ENCODE assay signal across 8 cellular contexts in the genomic region with DNA sequence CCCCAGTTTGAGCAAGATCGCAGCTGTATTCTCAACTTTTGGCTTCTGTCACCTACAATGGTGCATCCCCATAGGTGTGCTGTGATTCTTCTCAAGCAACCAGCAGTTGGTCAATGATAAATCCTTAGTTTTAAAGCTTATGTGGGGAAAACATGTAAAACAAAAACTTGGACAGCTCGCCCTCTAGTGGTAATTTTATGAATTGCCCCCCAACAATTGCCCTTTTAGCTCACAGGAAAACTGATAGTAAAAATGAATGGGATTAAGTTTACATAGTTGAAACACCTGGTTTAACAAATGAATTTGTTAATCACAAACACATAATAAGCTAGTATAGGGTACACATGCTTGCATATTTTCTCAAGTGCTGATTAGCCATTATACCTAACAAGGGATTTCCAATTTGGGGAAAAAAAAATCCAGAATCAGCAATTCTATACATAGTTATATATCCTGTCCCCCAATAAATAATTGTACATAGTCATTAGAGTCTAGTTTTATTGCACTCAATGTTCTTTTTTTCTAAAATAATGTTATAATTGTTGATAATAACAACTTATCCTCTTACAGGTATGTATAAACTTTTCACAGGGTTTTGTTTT. TPM values are rescaled to one million over a fixed set of nuclear protein-coding genes. Genes with fewer than 3 reads are reported as not detected.
A peak's percentile ranks its signal among the peaks of the same experiment; 100 is the strongest.
DNase-seq lines count a peak whose midpoint lies in the region; ATAC-seq and TF ChIP-seq lines count a peak whose summit lies in the region.

No MANE protein-coding gene starts in this region.

- H3K27ac Mint-ChIP-seq in activated T-cell treated with anti-CD3 and anti-CD28 coated beads, Interleukin-2, amount 50 U/mL, for 24 hours, result no peak overlapping the region

- intact Hi-C loops in OCI-LY7 (cut with micrococcal nuclease; ENCODE audit: unreplicated experiment) (no loop called here), esophagus squamous epithelium (cut with DNase I) (no loop called here)

- WGBS in esophagus squamous epithelium, 2 donors, result 0 to 14% methylated on average over 2 of the region's 2 CpGs
- no CpG with 5 or more reads among the region's 2 CpGs for WGBS in trophoblast cell (ENCODE audit: extremely low coverage, insufficient coverage, insufficient read length)

- no peak overlapping the region for H3K9ac ChIP-seq in trophoblast cell (ENCODE audit: low read length)

- no peak overlapping the region for H2BK5ac ChIP-seq in trophoblast cell (ENCODE audit: low read depth, low read length, poor library complexity)

- H3K79me2 ChIP-seq in OCI-LY7 (ENCODE audit: insufficient read depth, low read depth, low read length), result no peaks in the 10 kb centered on the region
- H3K79me2 ChIP-seq in trophoblast cell (ENCODE audit: control insufficient read depth, insufficient read depth, low read length, poor library complexity), result no peaks in the 10 kb centered on the region

- H2AFZ ChIP-seq in OCI-LY7 (ENCODE audit: low read length) (no peak overlapping the region), trophoblast cell (ENCODE audit: insufficient read depth, low read length, poor library complexity) (no peak overlapping the region)

- no peaks in the 10 kb centered on the region for H3K9me3 Mint-ChIP-seq in activated T-cell treated with anti-CD3 and anti-CD28 coated beads, Interleukin-2, amount 50 U/mL, for 24 hours

- no TSS peak for BruUV-seq in OCI-LY7 (replicated peaks; lab: Mats Ljungman, UMichigan)

- H3K27ac ChIP-seq in OCI-LY7 (ENCODE audit: low read depth, low read length, poor library complexity, severe bottlenecking), result no peak overlapping the region
- no peak overlapping the region for H3K27ac ChIP-seq in esophagus squamous epithelium
- no peak overlapping the region for H3K27ac ChIP-seq in trophoblast cell (ENCODE audit: low read depth, low read length)

- H3K27me3 ChIP-seq in esophagus squamous epithelium (peaks cover 0 to 4% (median 0%) of the 10 kb centered on the region in 4 donors), trophoblast cell (ENCODE audit: insufficient read depth, low read length) (no peaks in the 10 kb centered on the region)

- no peaks in the 10 kb centered on the region for H4K20me1 ChIP-seq in OCI-LY7 (ENCODE audit: insufficient read depth, low read length)

- H3K4me3 Mint-ChIP-seq in activated T-cell treated with anti-CD3 and anti-CD28 coated beads, Interleukin-2, amount 50 U/mL, for 24 hours, result no peak overlapping the region

- H3K4me2 ChIP-seq in OCI-LY7 (ENCODE audit: low read length) (no peak overlapping the region), trophoblast cell (ENCODE audit: low read length) (no peak overlapping the region)

- H3K79me1 ChIP-seq in trophoblast cell (ENCODE audit: low read length), result no peaks in the 10 kb centered on the region

- H4K8ac ChIP-seq in trophoblast cell (ENCODE audit: low read depth, low read length), result no peak overlapping the region

- H3K9me3 ChIP-seq in OCI-LY7 (ENCODE audit: low read length) (no peaks in the 10 kb centered on the region), esophagus squamous epithelium (no peaks in the 10 kb centered on the region), trophoblast cell (ENCODE audit: insufficient read depth, low read depth, low read length) (no peaks in the 10 kb centered on the region)

- DNase-seq in AG20443 (ENCODE audit: low spot score), result peak; percentile 6
- no peak for DNase-seq in GM12864 (ENCODE audit: low read depth)
- peak; percentile 9 for DNase-seq in OCI-LY7 (ENCODE audit: low spot score)
- no peak for DNase-seq in esophagus squamous epithelium (lab: John Stamatoyannopoulos, UW)
- DNase-seq in trophoblast cell, result peak; percentile 40 to 69
- no peak for DNase-seq in NCI-H2029 treated with DMSO at 0.1 percent for 48 hours (lab: John Stamatoyannopoulos, UW)
- DNase-seq in activated T-cell treated with anti-CD3 and anti-CD28 coated beads, Interleukin-2, amount 50 U/mL, for 24 hours, result no peak

- no peak overlapping the region for H4K12ac ChIP-seq in trophoblast cell (ENCODE audit: low read depth, low read length)

- H3K36me3 Mint-ChIP-seq in activated T-cell treated with anti-CD3 and anti-CD28 coated beads, Interleukin-2, amount 50 U/mL, for 24 hours (ENCODE audit: low read depth), result no peaks in the 10 kb centered on the region

- H3K4me1 ChIP-seq in OCI-LY7 (ENCODE audit: insufficient read depth, low read length, poor library complexity, severe bottlenecking) (no peaks in the 10 kb centered on the region), esophagus squamous epithelium (no peaks in the 10 kb centered on the region), trophoblast cell (ENCODE audit: control insufficient read depth in 1 of 2, insufficient read depth in 2 of 2, low read length in 2 of 2) (no peaks in the 10 kb centered on the region)

- no peak overlapping the region for H2BK120ac ChIP-seq in trophoblast cell (ENCODE audit: insufficient read depth, low read length, poor library complexity)

- no peak for ATAC-seq in HG02642 (IDR thresholded peaks at IDR 0.05; ENCODE audit: poor library complexity, unreplicated experiment)

- H2BK12ac ChIP-seq in trophoblast cell (ENCODE audit: low read length), result no peak overlapping the region

- H3K18ac ChIP-seq in trophoblast cell (ENCODE audit: low read length), result no peak overlapping the region

- peaks cover 16% of the 10 kb centered on the region for H3K27me3 Mint-ChIP-seq in activated T-cell treated with anti-CD3 and anti-CD28 coated beads, Interleukin-2, amount 50 U/mL, for 24 hours

- no peaks in the 10 kb centered on the region for H3K9me2 ChIP-seq in OCI-LY7 (ENCODE audit: insufficient read depth, low read length)

- TF ChIP-seq POLR2A in esophagus squamous epithelium (IDR thresholded peaks at IDR 0.05), result no peak

- H3K4me3 ChIP-seq in GM12864 (ENCODE audit: low read depth, low read length) (no peak overlapping the region), OCI-LY7 (ENCODE audit: low read depth, low read length, poor library complexity, severe bottlenecking) (no peak overlapping the region), esophagus squamous epithelium (no peak overlapping the region), trophoblast cell (ENCODE audit: low read depth, low read length) (no peak overlapping the region)

- H3K14ac ChIP-seq in trophoblast cell (ENCODE audit: low read length), result no peak overlapping the region

- no peak overlapping the region for H4K91ac ChIP-seq in trophoblast cell (ENCODE audit: low read depth, low read length)

- H3K4me1 Mint-ChIP-seq in activated T-cell treated with anti-CD3 and anti-CD28 coated beads, Interleukin-2, amount 50 U/mL, for 24 hours (ENCODE audit: low read depth), result no peaks in the 10 kb centered on the region

- H3K23ac ChIP-seq in trophoblast cell (ENCODE audit: low read length), result no peak overlapping the region

- H3K4ac ChIP-seq in trophoblast cell (ENCODE audit: low read depth, low read length), result no peak overlapping the region

- H2AK5ac ChIP-seq in trophoblast cell (ENCODE audit: low read length), result no peak overlapping the region

- TF ChIP-seq CTCF in GM12864 (IDR thresholded peaks at IDR 0.05; ENCODE audit: low read depth, low read length, missing control alignments) (peak; percentile 60), OCI-LY7 (conservative IDR thresholded peaks at IDR 0.05; ENCODE audit: low read length) (peak; percentile 78), esophagus squamous epithelium (IDR thresholded peaks at IDR 0.05) (peak; percentile 38 to 88 (median 58))

- POLR2A ChIA-PET in OCI-LY7 (lab: Charles Lee), result no interaction called here

- no peaks in the 10 kb centered on the region for H3K36me3 ChIP-seq in OCI-LY7 (ENCODE audit: insufficient read depth, low read length)
- H3K36me3 ChIP-seq in esophagus squamous epithelium, result no peaks in the 10 kb centered on the region
- no peaks in the 10 kb centered on the region for H3K36me3 ChIP-seq in trophoblast cell (ENCODE audit: control insufficient read depth in 1 of 2, insufficient read depth in 2 of 2, low read length in 2 of 2)

- CTCF ChIA-PET in OCI-LY7 (lab: Charles Lee; ENCODE audit: unreplicated experiment), result no interaction called here

RNA-seq across cellular contexts. Expression of a gene that starts 30.1 kb away (rescaled TPM):
- total RNA-seq in OCI-LY7 (2014; rRNA removed; shearing (Covaris generic)), result not detected in 2 replicates
- not detected in 2 replicates for total RNA-seq in OCI-LY7 (2022)
- total RNA-seq in esophagus squamous epithelium, result not detected
- not detected in 2 replicates for polyA plus RNA-seq in trophoblast cell (2013)

Comparison
In these comparisons a context has a peak if more than half of its experiments do, and no peak if none do; other contexts are left out.
1. DNase-seq: peak in AG20443 (single experiment), OCI-LY7 (single experiment) and trophoblast cell (2 of 2); none in GM12864 (single experiment), esophagus squamous epithelium (single experiment), NCI-H2029 treated with DMSO at 0.1 percent for 48 hours (single experiment) and activated T-cell treated with anti-CD3 and anti-CD28 coated beads, Interleukin-2, amount 50 U/mL, for 24 hours (single experiment).
2. Peak in every context shown above with its lines, with median percentiles within 50 percentile points of each other: CTCF ChIP-seq.